ENCODE assay signal across 9 cellular contexts in the genomic region with DNA sequence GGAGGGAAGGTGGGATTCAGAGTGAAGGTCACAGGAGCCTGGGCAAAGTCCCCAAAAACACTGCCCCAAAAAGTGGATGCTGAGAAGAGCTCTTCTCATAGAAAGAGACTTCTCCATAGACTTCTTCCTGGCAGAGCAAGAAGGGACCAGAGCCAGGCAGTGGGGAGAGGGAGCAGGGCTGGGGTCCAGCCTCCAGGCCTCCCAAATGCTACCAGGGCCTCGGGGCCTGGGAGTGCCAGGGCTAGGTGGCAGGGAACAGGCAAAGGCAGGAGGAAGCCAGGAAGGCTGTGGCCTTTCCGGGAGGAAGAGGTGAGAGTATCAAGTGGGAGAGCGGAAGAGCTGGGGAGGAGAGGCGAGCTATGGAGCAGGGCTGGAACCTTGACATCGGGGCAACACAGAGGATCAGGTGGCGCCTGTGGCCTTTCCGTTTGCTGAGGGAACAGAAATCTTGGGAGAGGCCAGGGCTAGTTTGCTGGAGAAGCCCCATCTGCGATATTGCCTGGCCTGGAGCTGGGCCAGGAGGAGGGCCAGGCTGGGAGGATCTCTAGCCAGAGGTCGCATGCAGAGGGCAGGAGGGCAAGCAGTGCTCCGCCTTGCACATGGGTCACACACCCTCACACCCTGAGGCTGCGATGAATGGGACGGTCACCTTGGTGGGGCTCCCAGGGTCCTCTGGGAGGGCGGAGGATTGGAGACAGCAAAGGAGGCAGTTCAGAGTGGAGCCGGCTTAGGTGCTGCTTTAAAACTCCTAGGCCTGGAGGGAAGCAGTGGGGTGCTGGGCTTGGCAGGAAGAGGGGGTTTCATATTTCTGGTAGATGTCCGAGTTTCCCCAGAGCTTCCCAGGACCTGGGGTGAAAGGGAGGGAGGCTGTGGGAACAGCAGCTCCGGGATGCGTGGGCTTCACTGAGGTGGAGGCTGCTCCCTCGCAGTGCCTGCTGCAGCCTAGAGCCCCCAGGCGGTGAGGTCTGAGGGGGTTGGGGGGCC. TPM values are rescaled to one million over a fixed set of nuclear protein-coding genes. Genes with fewer than 3 reads are reported as not detected.
DNase-seq lines count a peak whose midpoint lies in the region; ATAC-seq and TF ChIP-seq lines count a peak whose summit lies in the region.
"Had no signal": no experiment of that assay in that cellular context is flagged by ENCODE, and none has a peak within 500 bp of the region (broad histone marks: within the 10 kb centered on the region; RNA-seq: fewer than 3 reads in every experiment).

No MANE protein-coding gene starts in this region.

- POLR2A ChIA-PET in PC-3 (lab: Charles Lee; ENCODE audit: unreplicated experiment), result no interaction called here

- H3K27me3 ChIP-seq in PC-3 (ENCODE audit: low read length), result no peaks in the 10 kb centered on the region

- H3K27ac ChIP-seq in PC-3 (ENCODE audit: low read length), result no peak overlapping the region

- H2AFZ ChIP-seq in PC-3 (ENCODE audit: low read length), result no peak overlapping the region

- H3K4me3 ChIP-seq in PC-3 (ENCODE audit: low read length), result no peak overlapping the region

- H3K79me2 ChIP-seq in PC-3 (ENCODE audit: low read length), result no peaks in the 10 kb centered on the region

- H3K4me3 Mint-ChIP-seq in activated T-cell treated with anti-CD3 and anti-CD28 coated beads, Interleukin-2, amount 50 U/mL, for 24 hours, result no peak overlapping the region
- H3K4me3 Mint-ChIP-seq in type B pancreatic cell, result peak overlapping the region; percentile 77
- H3K4me3 Mint-ChIP-seq: immature natural killer cell had no signal

- peak overlapping the region; percentile 61 for H3K27ac Mint-ChIP-seq in activated T-cell treated with anti-CD3 and anti-CD28 coated beads, Interleukin-2, amount 50 U/mL, for 24 hours
- peak overlapping the region; percentile 87 for H3K27ac Mint-ChIP-seq in type B pancreatic cell

- H3F3A ChIP-seq in PC-3 (ENCODE audit: low read length, unreplicated experiment), result no peaks in the 10 kb centered on the region

- H3K36me3 Mint-ChIP-seq in activated T-cell treated with anti-CD3 and anti-CD28 coated beads, Interleukin-2, amount 50 U/mL, for 24 hours (ENCODE audit: low read depth), result no peaks in the 10 kb centered on the region
- peaks cover 3% of the 10 kb centered on the region for H3K36me3 Mint-ChIP-seq in type B pancreatic cell
- H3K36me3 Mint-ChIP-seq: immature natural killer cell had no signal

- no peaks in the 10 kb centered on the region for H3K9me2 ChIP-seq in PC-3 (replicated peaks; ENCODE audit: low read length)

- no peak for DNase-seq in activated T-cell treated with anti-CD3 and anti-CD28 coated beads, Interleukin-2, amount 50 U/mL, for 24 hours
- no peak for DNase-seq in activated T-cell treated with anti-CD3 and anti-CD28 coated beads, Interleukin-2, amount 50 U/mL, for 1 hour
- DNase-seq in kidney tubule cell (ENCODE audit: low spot score) (peak; percentile 21), type B pancreatic cell (ENCODE audit: extremely low spot score, unreplicated experiment) (no peak), PC-3 (no peak)
- DNase-seq: aorta, immature natural killer cell, NCI-H1694 treated with DMSO at 0.1 percent for 48 hours had no signal

- no TSS peak for BruUV-seq in PC-3 (replicated peaks; lab: Mats Ljungman, UMichigan)

- H3K9me3 Mint-ChIP-seq in activated T-cell treated with anti-CD3 and anti-CD28 coated beads, Interleukin-2, amount 50 U/mL, for 24 hours, result no peaks in the 10 kb centered on the region
- H3K9me3 Mint-ChIP-seq in type B pancreatic cell, result no peaks in the 10 kb centered on the region
- H3K9me3 Mint-ChIP-seq: immature natural killer cell had no signal

- no peaks in the 10 kb centered on the region for H3K27me3 Mint-ChIP-seq in activated T-cell treated with anti-CD3 and anti-CD28 coated beads, Interleukin-2, amount 50 U/mL, for 24 hours
- no peaks in the 10 kb centered on the region for H3K27me3 Mint-ChIP-seq in type B pancreatic cell

- no peaks in the 10 kb centered on the region for H3K9me3 ChIP-seq in PC-3 (ENCODE audit: low read length)

- no peaks in the 10 kb centered on the region for H3K36me3 ChIP-seq in PC-3 (ENCODE audit: low read depth, low read length)

- H3K4me2 ChIP-seq in PC-3 (ENCODE audit: low read length), result no peak overlapping the region

- H3K4me1 Mint-ChIP-seq in activated T-cell treated with anti-CD3 and anti-CD28 coated beads, Interleukin-2, amount 50 U/mL, for 24 hours (ENCODE audit: low read depth), result peaks cover 48% of the 10 kb centered on the region
- H3K4me1 Mint-ChIP-seq in type B pancreatic cell (ENCODE audit: unreplicated experiment), result peaks cover 39% of the 10 kb centered on the region

- H4K20me1 ChIP-seq in PC-3 (ENCODE audit: low read length), result no peaks in the 10 kb centered on the region

- CTCF ChIA-PET in PC-3 (lab: Charles Lee), result interaction anchor here (0.8 to 1.0 kb wide), 2 partner anchors 14 to 21 kb away, joined by 3 to 4 read pairs; no protein-coding TSS in a partner anchor

- no peak overlapping the region for H3K9ac ChIP-seq in PC-3 (ENCODE audit: low read length)

- intact Hi-C loops in PC-3 (cut with micrococcal nuclease), result no loop called here

- TF ChIP-seq CTCF in type B pancreatic cell (conservative IDR thresholded peaks at IDR 0.05) (no peak), PC-3 (conservative IDR thresholded peaks at IDR 0.05; ENCODE audit: low read depth, low read length) (no peak)

- H3K4me1 ChIP-seq in PC-3 (ENCODE audit: insufficient read depth, low read length), result peaks cover 34% of the 10 kb centered on the region

- ATAC-seq in PC-3 (no peak), HG03108 (IDR thresholded peaks at IDR 0.05; ENCODE audit: unreplicated experiment) (no peak)

RNA-seq across cellular contexts. Expression of a gene that starts 3.4 kb away (rescaled TPM):
- total RNA-seq in type B pancreatic cell (ENCODE audit: low replicate concordance), result 16.4 and 42.0 TPM in 2 replicates
- 1.2 and 1.6 TPM in 2 replicates for total RNA-seq in PC-3 (2014; rRNA removed)

RNA-seq across cellular contexts. Expression of a gene that starts 18.6 kb away (rescaled TPM):
- total RNA-seq in type B pancreatic cell (ENCODE audit: low replicate concordance) (14.0 and 19.7 TPM in 2 replicates), PC-3 (2014; rRNA removed) (17.0 and 17.3 TPM in 2 replicates)

RNA-seq across cellular contexts. Expression of a gene that starts 40.4 kb away (rescaled TPM):
- total RNA-seq in type B pancreatic cell (ENCODE audit: low replicate concordance) (33.6 and 40.7 TPM in 2 replicates), PC-3 (2014; rRNA removed) (116 and 131 TPM in 2 replicates)

RNA-seq across cellular contexts. Expression of a gene that starts 44.1 kb away (rescaled TPM):
- total RNA-seq in type B pancreatic cell (ENCODE audit: low replicate concordance) (22.3 and 26.1 TPM in 2 replicates), PC-3 (2014; rRNA removed) (23.8 and 28.0 TPM in 2 replicates)

RNA-seq across cellular contexts. Expression of a gene that starts 44.4 kb away (rescaled TPM):
- 239 and 287 TPM in 2 replicates for total RNA-seq in type B pancreatic cell (ENCODE audit: low replicate concordance)
- 361 and 374 TPM in 2 replicates for total RNA-seq in PC-3 (2014; rRNA removed)
